ENCODE assay signal across 24 cellular contexts in the genomic region with DNA sequence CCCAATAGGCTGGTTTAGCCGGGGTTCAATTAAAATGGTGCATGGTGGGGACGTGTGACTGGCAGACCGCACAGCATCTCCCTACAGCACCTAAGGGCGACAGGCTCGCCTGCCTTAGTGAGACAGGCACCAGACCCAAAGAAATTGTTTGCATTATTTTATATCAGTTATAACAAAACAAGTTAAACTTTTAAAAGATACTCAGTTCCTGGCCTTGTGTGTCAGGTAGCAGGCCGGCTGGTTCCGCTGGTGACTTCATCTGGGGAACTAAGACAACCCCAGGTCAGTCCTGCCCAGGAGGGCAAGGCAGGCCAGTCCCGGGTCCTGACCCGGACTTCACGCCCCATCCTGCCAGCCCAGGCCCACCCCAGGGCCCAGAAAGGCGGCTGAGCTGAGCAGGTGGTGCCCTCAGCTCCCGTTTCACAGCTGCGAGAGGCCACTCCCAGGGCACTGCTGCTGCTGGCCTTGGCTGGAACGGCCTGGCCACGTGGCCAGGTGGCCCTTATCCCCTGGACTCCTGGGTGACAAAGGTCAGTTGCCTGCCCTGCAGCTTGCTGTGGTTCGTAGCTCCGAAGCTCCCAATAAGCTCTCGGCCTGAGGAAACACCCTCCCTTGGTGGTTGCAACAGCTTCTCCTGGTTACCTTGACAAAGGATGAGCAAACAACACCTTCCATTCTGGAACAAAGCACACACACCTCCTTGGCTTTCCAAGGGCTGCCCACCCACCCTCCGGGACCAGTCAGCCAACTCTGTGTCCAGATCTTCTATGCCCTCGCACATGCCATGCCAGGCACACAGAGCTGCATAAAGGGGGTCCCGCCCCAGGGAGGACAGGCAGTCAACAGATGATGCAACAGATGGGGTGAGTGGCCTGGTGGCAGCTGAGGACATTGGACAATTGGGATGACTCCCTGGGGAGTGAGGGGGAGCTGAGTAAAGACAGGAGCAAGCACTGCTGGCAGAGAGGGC. TPM values are rescaled to one million over a fixed set of nuclear protein-coding genes. Genes with fewer than 3 reads are reported as not detected.
DNase-seq lines count a peak whose midpoint lies in the region; ATAC-seq and TF ChIP-seq lines count a peak whose summit lies in the region.
"Had no signal": no experiment of that assay in that cellular context is flagged by ENCODE, and none has a peak within 500 bp of the region (broad histone marks: within the 10 kb centered on the region; RNA-seq: fewer than 3 reads in every experiment).

No MANE protein-coding gene starts in this region.

- intact Hi-C loops in right lobe of liver (cut with DNase I) = loop anchor here (5.0 to 10.0 kb wide), 3 partner anchors 35 to 137 kb away; partner anchors contain the start of gene SNED1 (in 1 of the 2)
- intact Hi-C loops in transverse colon (cut with DNase I; ENCODE audit: low total_unique reads) = no loop called here
- intact Hi-C loops in OCI-LY7 (cut with micrococcal nuclease; ENCODE audit: unreplicated experiment) = no loop called here
- intact Hi-C loops in heart right ventricle (cut with DNase I) = loop anchor here in 7 of 10 donors (10.0 kb wide), 6 partner anchors 127 to 877 kb away; partner anchors contain the start of genes SNED1 (in 3 of the 7) and D2HGDH (in 2 of the 7)

- peak overlapping the region in 2 of 3 donors; percentile 39 to 91 for H3K27ac ChIP-seq in right lobe of liver
- no peak overlapping the region for H3K27ac ChIP-seq in transverse colon
- no peak overlapping the region for H3K27ac ChIP-seq in OCI-LY7 (ENCODE audit: low read depth, low read length, poor library complexity, severe bottlenecking)
- H3K27ac ChIP-seq in heart right ventricle = no peak overlapping the region
- H3K27ac ChIP-seq: A549, C4-2B, neutrophil, tibial nerve had no signal

- in situ Hi-C loops in transverse colon (cut with MboI; ENCODE audit: low pct_ligation_motif_present in 1 of 4, low pct_unique_long_range_greater_than_20kb in 1 of 4, low sequenced_read_pairs in 3 of 4) = no loop called here

- H3K36me3 ChIP-seq in right lobe of liver = no peaks in the 10 kb centered on the region
- H3K36me3 ChIP-seq in transverse colon = no peaks in the 10 kb centered on the region
- H3K36me3 ChIP-seq in OCI-LY7 (ENCODE audit: insufficient read depth, low read length) = no peaks in the 10 kb centered on the region
- no peaks in the 10 kb centered on the region for H3K36me3 ChIP-seq in heart right ventricle
- H3K36me3 ChIP-seq: neutrophil, tibial nerve had no signal

- H3K4me3 ChIP-seq in right lobe of liver = peak overlapping the region in 2 of 3 donors; percentile 20 to 33
- no peak overlapping the region for H3K4me3 ChIP-seq in transverse colon
- H3K4me3 ChIP-seq in OCI-LY7 (ENCODE audit: low read depth, low read length, poor library complexity, severe bottlenecking) = no peak overlapping the region
- H3K4me3 ChIP-seq in heart right ventricle = no peak overlapping the region
- H3K4me3 ChIP-seq: A549, K562, tibial nerve had no signal

- H3K4me1 ChIP-seq in right lobe of liver (peaks cover 0 to 40% (median 18%) of the 10 kb centered on the region in 4 donors), transverse colon (peaks cover 0 to 6% (median 0%) of the 10 kb centered on the region in 4 donors), OCI-LY7 (ENCODE audit: insufficient read depth, low read length, poor library complexity, severe bottlenecking) (no peaks in the 10 kb centered on the region), heart right ventricle (no peaks in the 10 kb centered on the region)
- H3K4me1 ChIP-seq: A549, tibial nerve had no signal

- TF ChIP-seq POLR2A in right lobe of liver (IDR thresholded peaks at IDR 0.05) (no peak), transverse colon (IDR thresholded peaks at IDR 0.05) (no peak)

- H3K9me3 ChIP-seq in right lobe of liver (no peaks in the 10 kb centered on the region), transverse colon (no peaks in the 10 kb centered on the region), OCI-LY7 (ENCODE audit: low read length) (no peaks in the 10 kb centered on the region), heart right ventricle (peaks cover 0 to 12% (median 0%) of the 10 kb centered on the region in 11 donors)
- H3K9me3 ChIP-seq: A549, neutrophil had no signal

- BruUV-seq in OCI-LY7 (replicated peaks; lab: Mats Ljungman, UMichigan) = no TSS peak

- peak; percentile 80 to 91 (median 83) for ATAC-seq in right lobe of liver
- ATAC-seq in heart right ventricle = no peak

- no peaks in the 10 kb centered on the region for H3K9me2 ChIP-seq in OCI-LY7 (ENCODE audit: insufficient read depth, low read length)

- no peak for TF ChIP-seq CTCF in right lobe of liver (IDR thresholded peaks at IDR 0.05)
- TF ChIP-seq CTCF in transverse colon (IDR thresholded peaks at IDR 0.05) = no peak
- TF ChIP-seq CTCF in OCI-LY7 (conservative IDR thresholded peaks at IDR 0.05; ENCODE audit: low read length) = no peak
- no peak for TF ChIP-seq CTCF in heart right ventricle (IDR thresholded peaks at IDR 0.05)

- no peak overlapping the region for H2AFZ ChIP-seq in OCI-LY7 (ENCODE audit: low read length)

- 32% methylated on average over 15 of the region's 21 CpGs for WGBS in right lobe of liver (ENCODE audit: insufficient coverage, low coverage, low lambda C conversion rate, missing lambda C conversion rate)
- WGBS in transverse colon (ENCODE audit: low coverage in 1 of 2), 2 donors = 71% methylated on average over 21 of the region's 21 CpGs; no CpG with 5 or more reads in 1 of the 2 donors
- 85 to 87% methylated on average over 21 of the region's 21 CpGs for WGBS in heart right ventricle, 2 donors

- H3K79me2 ChIP-seq in OCI-LY7 (ENCODE audit: insufficient read depth, low read depth, low read length) = no peaks in the 10 kb centered on the region

- TF ChIP-seq EP300 in transverse colon (IDR thresholded peaks at IDR 0.05; ENCODE audit: low read depth) = no peak

- H4K20me1 ChIP-seq in OCI-LY7 (ENCODE audit: insufficient read depth, low read length) = no peaks in the 10 kb centered on the region

- no peaks in the 10 kb centered on the region for H3K27me3 ChIP-seq in right lobe of liver
- no peaks in the 10 kb centered on the region for H3K27me3 ChIP-seq in transverse colon
- peaks cover 0 to 11% (median 0%) of the 10 kb centered on the region in 7 donors for H3K27me3 ChIP-seq in heart right ventricle
- H3K27me3 ChIP-seq: neutrophil, tibial nerve had no signal

- DNase-seq in NCI-H2171 treated with DMSO at 0.1 percent for 48 hours (lab: John Stamatoyannopoulos, UW) = peak; percentile 1
- DNase-seq in NCI-H2171 (lab: John Stamatoyannopoulos, UW) = no peak
- peak; percentile 36 to 67 for DNase-seq in SHP77 (lab: John Stamatoyannopoulos, UW)
- DNase-seq in right lobe of liver = peak; percentile 90 to 98 (median 98)
- DNase-seq in transverse colon = peak; percentile 54
- no peak for DNase-seq in Ammon's horn (ENCODE audit: low spot score)
- no peak for DNase-seq in OCI-LY7 (ENCODE audit: low spot score)
- no peak for DNase-seq in heart right ventricle
- DNase-seq: activated naive CD4-positive, alpha-beta T cell treated with anti-CD3 and anti-CD28 coated beads, Interleukin-2, amount 50 U/mL, for 16 hours; activated T-cell treated with anti-CD3 and anti-CD28 coated beads, Interleukin-2, amount 50 U/mL, for 1 hour; DMS79 treated with DMSO at 0.1 percent for 48 hours; hypothalamus; midbrain; NCI-H2081 treated with DMSO at 0.1 percent for 48 hours; NK-92 treated with Interleukin-12 subunit alpha and Interleukin-12 subunit beta, amount 100 ng/mL, for 24 hours; retina; stimulated activated naive CD4-positive, alpha-beta T cell; T-helper 1 cell had no signal

- POLR2A ChIA-PET in OCI-LY7 (lab: Charles Lee) = no interaction called here

- H3K4me2 ChIP-seq in OCI-LY7 (ENCODE audit: low read length) = no peak overlapping the region
- H3K4me2 ChIP-seq: A549 had no signal

- CTCF ChIA-PET in OCI-LY7 (lab: Charles Lee; ENCODE audit: unreplicated experiment) = no interaction called here

RNA-seq across cellular contexts. Expression of gene AGXT, which starts 11.3 kb away (rescaled TPM):
- total RNA-seq in right lobe of liver (1,000 to 10,000 TPM in 4 of 6 experiments, 100 to 1,000 TPM in 2; 744 to 1,833 (median 1,254) TPM), transverse colon (1 to 10 TPM in 1 of 4 donors, under 1 TPM in 2, not detected in 1; 0.32 to 2.2 (median 0.82) TPM), OCI-LY7 (2022) (not detected in 2 replicates), heart right ventricle (not detected)
- not detected in 2 replicates for total RNA-seq in OCI-LY7 (2014; rRNA removed; shearing (Covaris generic))
- polyA plus RNA-seq in heart right ventricle = under 1 TPM in 1 of 2 donors, not detected in 1; 0.09 TPM
- polyA plus RNA-seq: A549, K562 had no signal

RNA-seq across cellular contexts. Expression of gene KIF1A, which starts 37.3 kb away (rescaled TPM):
- total RNA-seq in right lobe of liver (under 1 TPM; 0.31 to 0.87 (median 0.56) TPM), transverse colon (1 to 10 TPM in 3 of 4 donors, under 1 TPM in 1; 0.40 to 3.4 (median 2.9) TPM), OCI-LY7 (2022) (not detected in 2 replicates), heart right ventricle (10 to 100 TPM in 2 of 10 donors, 1 to 10 TPM in 6, under 1 TPM in 2; 0.51 to 21.4 (median 1.6) TPM)
- not detected in 2 replicates for total RNA-seq in OCI-LY7 (2014; rRNA removed; shearing (Covaris generic))
- polyA plus RNA-seq in heart right ventricle = under 1 TPM; 0.37 to 0.42 TPM

RNA-seq across cellular contexts. Expression of gene MAB21L4, which starts 38.6 kb away (rescaled TPM):
- total RNA-seq in right lobe of liver (10 to 100 TPM in 1 of 6 experiments, 1 to 10 TPM in 5; 3.7 to 17.0 (median 5.2) TPM), transverse colon (10 to 100 TPM in 1 of 4 donors, 1 to 10 TPM in 2, not detected in 1; 4.9 to 11.6 (median 9.8) TPM), OCI-LY7 (2022) (not detected in 2 replicates), heart right ventricle (under 1 TPM in 2 of 10 donors, not detected in 8; 0.29 to 0.32 TPM)
- total RNA-seq in OCI-LY7 (2014; rRNA removed; shearing (Covaris generic)) = not detected in 2 replicates
- polyA plus RNA-seq in heart right ventricle = under 1 TPM in 1 of 2 donors, not detected in 1; 0.06 TPM
- total RNA-seq: K562, tibial nerve had no signal
- polyA plus RNA-seq: A549 had no signal

RNA-seq across cellular contexts. Expression of gene CROCC2, which starts 48.8 kb away (rescaled TPM):
- total RNA-seq in right lobe of liver = under 1 TPM in 5 of 6 experiments, not detected in 1; 0.06 to 0.15 (median 0.12) TPM
- total RNA-seq in transverse colon = not detected
- total RNA-seq in OCI-LY7 (2014; rRNA removed; shearing (Covaris generic)) = not detected in 2 replicates
- total RNA-seq in OCI-LY7 (2022) = not detected in 2 replicates
- total RNA-seq in heart right ventricle = not detected
- under 1 TPM in 1 of 2 donors, not detected in 1; 0.06 TPM for polyA plus RNA-seq in heart right ventricle
- total RNA-seq: K562, kidney epithelial cell had no signal
- polyA plus RNA-seq: A549, K562 had no signal

Comparison
In these comparisons a context has a peak if more than half of its experiments do, and no peak if none do; other contexts are left out.
1. DNase-seq: peak in NCI-H2171 treated with DMSO at 0.1 percent for 48 hours (single experiment), SHP77 (2 of 2), right lobe of liver (3 of 3) and transverse colon (single experiment); none in NCI-H2171 (single experiment), Ammon's horn (single experiment), OCI-LY7 (single experiment) and heart right ventricle (0 of 2).
2. ATAC-seq: peak in right lobe of liver (4 of 4); none in heart right ventricle (0 of 8).
3. H3K27ac ChIP-seq: peak in right lobe of liver (2 of 3); none in transverse colon (0 of 4), OCI-LY7 (single experiment) and heart right ventricle (0 of 10).
4. H3K4me3 ChIP-seq: peak in right lobe of liver (2 of 3); none in transverse colon (0 of 4), OCI-LY7 (single experiment) and heart right ventricle (0 of 10).
5. RNA of gene AGXT, which starts 11.3 kb away (total RNA-seq): 744 to 1,833 TPM in right lobe of liver; 0.32 to 2.2 TPM in transverse colon, not detected in OCI-LY7 and not detected in heart right ventricle; every median in the first group is over 100 times any median in the second.
6. intact Hi-C loops: an anchor here in right lobe of liver (5.0 to 10.0 kb wide) and heart right ventricle (10.0 kb wide); none called in transverse colon and OCI-LY7.